In the genomic region with DNA sequence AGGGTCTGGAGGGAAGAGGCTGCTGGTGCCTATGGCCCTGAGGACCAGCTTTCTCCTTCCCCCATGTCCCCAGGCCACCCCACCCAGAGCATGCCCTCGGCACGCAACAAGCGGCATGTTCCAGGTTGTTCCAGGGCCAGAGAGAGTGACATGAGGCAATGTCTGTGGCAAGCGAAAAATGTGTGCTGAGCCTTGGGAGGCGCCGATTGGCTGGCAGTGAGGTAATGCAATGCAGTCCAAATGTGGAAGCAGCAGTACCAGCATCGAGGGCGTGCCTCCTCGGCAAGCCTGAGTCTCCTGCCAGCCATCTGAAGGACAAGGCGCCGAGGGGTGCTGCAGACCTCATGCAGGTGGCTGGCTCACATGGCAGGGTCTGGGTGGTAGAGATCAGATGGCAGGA, we compare ENCODE assay signal across 13 cellular contexts.
"Had no signal": no experiment of that assay in that cellular context is flagged by ENCODE, and none has a peak within 500 bp of the region (broad histone marks: within the 10 kb centered on the region; RNA-seq: fewer than 3 reads in every experiment).

No MANE protein-coding gene starts in this region.

- ATAC-seq: activated CD8-positive, alpha-beta memory T cell treated with anti-CD3 and anti-CD28 coated beads, Interleukin-2, amount 10 ng/mL, durations not matched to agents 7 days and 5 days; foreskin keratinocyte; sciatic nerve; upper lobe of right lung had no signal

- DNase-seq: activated CD4-positive, alpha-beta T cell treated with anti-CD3 and anti-CD28 coated beads for 1 hour; activated CD4-positive, alpha-beta T cell treated with anti-CD3 and anti-CD28 coated beads, Interleukin-2, amount 50 U/mL, for 48 hours; activated CD8-positive, alpha-beta memory T cell treated with anti-CD3 and anti-CD28 coated beads, Interleukin-2, amount 10 ng/mL, durations not matched to agents 7 days and 5 days; activated naive CD4-positive, alpha-beta T cell treated with anti-CD3 and anti-CD28 coated beads, Interleukin-2, amount 10 ng/mL, durations not matched to agents 7 days and 5 days; activated T-cell treated with anti-CD3 and anti-CD28 coated beads, Interleukin-2, amount 50 U/mL, for 1 hour; cortex of kidney; effector CD8-positive, alpha-beta T cell; foreskin keratinocyte; immature natural killer cell; T-helper 1 cell; T1000; upper lobe of right lung had no signal
